ENCODE assay signal across 1 cellular context in the genomic region with DNA sequence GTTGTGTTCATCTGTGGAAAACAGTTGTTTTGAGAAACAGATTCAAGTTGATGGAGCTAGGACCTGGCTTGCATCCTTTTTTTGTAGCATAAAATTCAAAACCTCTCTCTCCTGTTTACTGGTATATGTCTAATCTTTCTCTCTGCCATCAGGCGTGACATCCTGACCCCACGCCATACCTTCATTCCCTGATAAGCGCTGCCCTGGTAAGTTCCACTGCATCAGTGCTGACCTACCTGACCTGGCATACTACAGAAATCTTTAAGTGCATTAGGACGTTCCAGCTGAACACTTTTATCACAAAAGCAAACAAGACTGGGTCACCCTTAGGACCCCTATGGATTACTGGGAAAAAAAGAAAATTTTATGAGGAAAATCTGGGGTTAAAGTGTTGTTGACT.
TF ChIP-seq lines count a peak whose summit lies in the region.

No MANE protein-coding gene starts in this region.

TF ChIP-seq in HCT116, 20 proteins besides CTCF, POLR2A, EP300 and RAD21 (continued from another document):
- TF ChIP-seq, protein P1, sequence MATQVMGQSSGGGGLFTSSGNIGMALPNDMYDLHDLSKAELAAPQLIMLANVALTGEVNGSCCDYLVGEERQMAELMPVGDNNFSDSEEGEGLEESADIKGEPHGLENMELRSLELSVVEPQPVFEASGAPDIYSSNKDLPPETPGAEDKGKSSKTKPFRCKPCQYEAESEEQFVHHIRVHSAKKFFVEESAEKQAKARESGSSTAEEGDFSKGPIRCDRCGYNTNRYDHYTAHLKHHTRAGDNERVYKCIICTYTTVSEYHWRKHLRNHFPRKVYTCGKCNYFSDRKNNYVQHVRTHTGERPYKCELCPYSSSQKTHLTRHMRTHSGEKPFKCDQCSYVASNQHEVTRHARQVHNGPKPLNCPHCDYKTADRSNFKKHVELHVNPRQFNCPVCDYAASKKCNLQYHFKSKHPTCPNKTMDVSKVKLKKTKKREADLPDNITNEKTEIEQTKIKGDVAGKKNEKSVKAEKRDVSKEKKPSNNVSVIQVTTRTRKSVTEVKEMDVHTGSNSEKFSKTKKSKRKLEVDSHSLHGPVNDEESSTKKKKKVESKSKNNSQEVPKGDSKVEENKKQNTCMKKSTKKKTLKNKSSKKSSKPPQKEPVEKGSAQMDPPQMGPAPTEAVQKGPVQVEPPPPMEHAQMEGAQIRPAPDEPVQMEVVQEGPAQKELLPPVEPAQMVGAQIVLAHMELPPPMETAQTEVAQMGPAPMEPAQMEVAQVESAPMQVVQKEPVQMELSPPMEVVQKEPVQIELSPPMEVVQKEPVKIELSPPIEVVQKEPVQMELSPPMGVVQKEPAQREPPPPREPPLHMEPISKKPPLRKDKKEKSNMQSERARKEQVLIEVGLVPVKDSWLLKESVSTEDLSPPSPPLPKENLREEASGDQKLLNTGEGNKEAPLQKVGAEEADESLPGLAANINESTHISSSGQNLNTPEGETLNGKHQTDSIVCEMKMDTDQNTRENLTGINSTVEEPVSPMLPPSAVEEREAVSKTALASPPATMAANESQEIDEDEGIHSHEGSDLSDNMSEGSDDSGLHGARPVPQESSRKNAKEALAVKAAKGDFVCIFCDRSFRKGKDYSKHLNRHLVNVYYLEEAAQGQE (IDR thresholded peaks at IDR 0.05; ENCODE audit: low read depth): no peak
- no peak for TF ChIP-seq ZFX (IDR thresholded peaks at IDR 0.05)
- TF ChIP-seq, protein P2, sequence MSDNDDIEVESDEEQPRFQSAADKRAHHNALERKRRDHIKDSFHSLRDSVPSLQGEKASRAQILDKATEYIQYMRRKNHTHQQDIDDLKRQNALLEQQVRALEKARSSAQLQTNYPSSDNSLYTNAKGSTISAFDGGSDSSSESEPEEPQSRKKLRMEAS (IDR thresholded peaks at IDR 0.05): no peak
- no peak for TF ChIP-seq FOSL1 (IDR thresholded peaks at IDR 0.05; ENCODE audit: low read depth)
- TF ChIP-seq CBX3 (IDR thresholded peaks at IDR 0.05; ENCODE audit: low read depth): no peak
- TF ChIP-seq YY1 (IDR thresholded peaks at IDR 0.05; ENCODE audit: extremely low read depth, insufficient replicate concordance, low read depth, low read length): no peak
- TF ChIP-seq SIN3A (IDR thresholded peaks at IDR 0.05; ENCODE audit: low read depth): no peak
- no peak for TF ChIP-seq EZH2 (IDR thresholded peaks at IDR 0.05)
- no peak for TF ChIP-seq CEBPB (IDR thresholded peaks at IDR 0.05; ENCODE audit: low read depth)
- TF ChIP-seq TCF7L2 (IDR thresholded peaks at IDR 0.05; ENCODE audit: borderline replicate concordance, extremely low read depth, insufficient read depth, insufficient read length): no peak
- TF ChIP-seq ELF1 (IDR thresholded peaks at IDR 0.05; ENCODE audit: borderline replicate concordance, low read depth): no peak
- TF ChIP-seq EZH2phosphoT487 (IDR thresholded peaks at IDR 0.05; ENCODE audit: borderline replicate concordance): no peak
